Comparison of ENCODE assay signal across 1 cellular context in the genomic region with DNA sequence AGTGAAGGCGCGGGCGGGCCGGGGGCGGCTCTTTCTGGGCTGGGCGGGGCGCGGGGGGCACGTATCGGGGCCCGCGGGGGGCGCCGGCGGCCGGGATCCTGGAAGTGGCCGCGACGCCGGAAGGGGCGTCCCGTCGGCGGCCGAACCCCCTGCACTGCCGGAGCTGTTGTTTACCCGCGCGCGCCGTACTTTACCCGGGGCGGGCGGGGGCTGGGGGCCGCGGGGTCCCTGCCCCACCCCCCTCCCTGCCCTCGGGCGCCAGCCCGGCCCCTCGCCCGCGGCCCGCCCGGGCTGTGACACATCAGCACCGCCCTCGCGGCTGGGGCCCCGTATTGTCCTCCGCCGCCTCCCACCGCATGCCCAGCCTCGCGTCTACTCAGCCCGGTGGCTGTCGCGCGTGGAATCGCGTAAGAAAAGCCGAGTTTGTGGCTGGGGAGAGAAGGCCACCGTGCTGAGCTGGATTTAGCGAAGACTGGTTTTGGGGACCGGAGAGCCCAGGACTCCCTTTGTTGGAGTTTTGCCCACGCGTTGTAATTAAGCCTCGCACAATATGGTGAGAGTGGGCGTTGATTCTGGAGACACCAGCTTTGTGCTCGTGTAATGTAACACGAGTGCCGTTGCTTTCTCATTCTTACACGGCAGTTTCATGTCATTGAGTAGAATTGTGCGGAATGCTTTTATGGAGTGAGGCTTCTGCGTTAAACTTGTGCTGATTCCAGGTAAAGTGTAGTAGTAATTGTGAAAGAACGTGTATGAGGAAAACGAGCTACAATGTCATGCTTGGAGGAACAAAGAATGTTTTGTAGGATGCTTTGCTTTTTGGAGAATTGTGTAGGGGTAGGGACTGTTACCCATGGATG.
TF ChIP-seq lines count a peak whose summit lies in the region.

No MANE protein-coding gene starts in this region.

TF ChIP-seq in HepG2, 621 proteins besides CTCF, POLR2A, EP300 and RAD21 (continued from another document and continues in another):
- TF ChIP-seq, protein P1, sequence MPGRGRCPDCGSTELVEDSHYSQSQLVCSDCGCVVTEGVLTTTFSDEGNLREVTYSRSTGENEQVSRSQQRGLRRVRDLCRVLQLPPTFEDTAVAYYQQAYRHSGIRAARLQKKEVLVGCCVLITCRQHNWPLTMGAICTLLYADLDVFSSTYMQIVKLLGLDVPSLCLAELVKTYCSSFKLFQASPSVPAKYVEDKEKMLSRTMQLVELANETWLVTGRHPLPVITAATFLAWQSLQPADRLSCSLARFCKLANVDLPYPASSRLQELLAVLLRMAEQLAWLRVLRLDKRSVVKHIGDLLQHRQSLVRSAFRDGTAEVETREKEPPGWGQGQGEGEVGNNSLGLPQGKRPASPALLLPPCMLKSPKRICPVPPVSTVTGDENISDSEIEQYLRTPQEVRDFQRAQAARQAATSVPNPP (CRISPR knock-in tag; IDR thresholded peaks at IDR 0.05) = no peak
- TF ChIP-seq JARID2 (CRISPR knock-in tag; IDR thresholded peaks at IDR 0.05; ENCODE audit: insufficient replicate concordance) (no peak), HOXA9 (CRISPR knock-in tag; IDR thresholded peaks at IDR 0.05; ENCODE audit: borderline replicate concordance) (peak; percentile 80; the same call in 1 of the 2 replicates), ZNF678 (CRISPR knock-in tag; IDR thresholded peaks at IDR 0.05) (no peak), POLR2G (IDR thresholded peaks at IDR 0.05; ENCODE audit: low read depth, low read length) (peak; percentile 64; the same call in 1 of the 2 replicates), NBN (conservative IDR thresholded peaks at IDR 0.05) (no peak), IRF2 (CRISPR knock-in tag; IDR thresholded peaks at IDR 0.05) (peak; percentile 41; the same call in 1 of the 2 replicates), TEAD3 (CRISPR knock-in tag; optimal IDR thresholded peaks at IDR 0.05; ENCODE audit: borderline replicate concordance) (peak; percentile 33), ZNF326 (CRISPR knock-in tag; IDR thresholded peaks at IDR 0.05; ENCODE audit: borderline replicate concordance) (no peak), POGZ (CRISPR knock-in tag; IDR thresholded peaks at IDR 0.05) (peak; percentile 13), THYN1 (CRISPR knock-in tag; IDR thresholded peaks at IDR 0.05; ENCODE audit: borderline replicate concordance, low read depth) (no peak), ZNF558 (CRISPR knock-in tag; IDR thresholded peaks at IDR 0.05; ENCODE audit: borderline replicate concordance) (no peak), DPF2 (CRISPR knock-in tag; IDR thresholded peaks at IDR 0.05; ENCODE audit: borderline replicate concordance, low read depth) (0 out of 2 replicates have a peak, but pooled peaks have one; percentile 27), ZSCAN12 (CRISPR knock-in tag; IDR thresholded peaks at IDR 0.05) (no peak), LCORL (IDR thresholded peaks at IDR 0.05) (no peak), LCORL (CRISPR knock-in tag; IDR thresholded peaks at IDR 0.05) (0 out of 2 replicates have a peak, but pooled peaks have one; percentile 22), ZNF564 (CRISPR knock-in tag; IDR thresholded peaks at IDR 0.05) (no peak), ZNF550 (CRISPR knock-in tag; IDR thresholded peaks at IDR 0.05; ENCODE audit: borderline replicate concordance) (no peak), ZNF589 (CRISPR knock-in tag; conservative IDR thresholded peaks at IDR 0.05) (peak; percentile 65), NONO (IDR thresholded peaks at IDR 0.05) (no peak), NONO (CRISPR knock-in tag; conservative IDR thresholded peaks at IDR 0.05) (peak; percentile 70; the same call in 1 of the 2 replicates), SOX13 (IDR thresholded peaks at IDR 0.05) (peak; percentile 52; the same call in 1 of the 2 replicates), SOX13 (CRISPR knock-in tag; conservative IDR thresholded peaks at IDR 0.05 in 1 of 2, IDR thresholded peaks at IDR 0.05 in 1 of 2) (peak in 1 of 2 experiments; percentile 87; a peak in 2 of 4 replicates), ESRRA (CRISPR knock-in tag; IDR thresholded peaks at IDR 0.05; ENCODE audit: low read depth) (peak; percentile 5; the same call in 1 of the 2 replicates), ZNF343 (CRISPR knock-in tag; IDR thresholded peaks at IDR 0.05) (no peak), ZSCAN9 (CRISPR knock-in tag; IDR thresholded peaks at IDR 0.05; ENCODE audit: borderline replicate concordance) (0 out of 2 replicates have a peak, but pooled peaks have one; percentile 39)
- TF ChIP-seq, protein P2, sequence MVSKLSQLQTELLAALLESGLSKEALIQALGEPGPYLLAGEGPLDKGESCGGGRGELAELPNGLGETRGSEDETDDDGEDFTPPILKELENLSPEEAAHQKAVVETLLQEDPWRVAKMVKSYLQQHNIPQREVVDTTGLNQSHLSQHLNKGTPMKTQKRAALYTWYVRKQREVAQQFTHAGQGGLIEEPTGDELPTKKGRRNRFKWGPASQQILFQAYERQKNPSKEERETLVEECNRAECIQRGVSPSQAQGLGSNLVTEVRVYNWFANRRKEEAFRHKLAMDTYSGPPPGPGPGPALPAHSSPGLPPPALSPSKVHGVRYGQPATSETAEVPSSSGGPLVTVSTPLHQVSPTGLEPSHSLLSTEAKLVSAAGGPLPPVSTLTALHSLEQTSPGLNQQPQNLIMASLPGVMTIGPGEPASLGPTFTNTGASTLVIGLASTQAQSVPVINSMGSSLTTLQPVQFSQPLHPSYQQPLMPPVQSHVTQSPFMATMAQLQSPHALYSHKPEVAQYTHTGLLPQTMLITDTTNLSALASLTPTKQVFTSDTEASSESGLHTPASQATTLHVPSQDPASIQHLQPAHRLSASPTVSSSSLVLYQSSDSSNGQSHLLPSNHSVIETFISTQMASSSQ (IDR thresholded peaks at IDR 0.05; ENCODE audit: low read depth) = no peak
- TF ChIP-seq, protein P2 (CRISPR knock-in tag; IDR thresholded peaks at IDR 0.05; ENCODE audit: borderline replicate concordance) = no peak
- TF ChIP-seq, protein P3, sequence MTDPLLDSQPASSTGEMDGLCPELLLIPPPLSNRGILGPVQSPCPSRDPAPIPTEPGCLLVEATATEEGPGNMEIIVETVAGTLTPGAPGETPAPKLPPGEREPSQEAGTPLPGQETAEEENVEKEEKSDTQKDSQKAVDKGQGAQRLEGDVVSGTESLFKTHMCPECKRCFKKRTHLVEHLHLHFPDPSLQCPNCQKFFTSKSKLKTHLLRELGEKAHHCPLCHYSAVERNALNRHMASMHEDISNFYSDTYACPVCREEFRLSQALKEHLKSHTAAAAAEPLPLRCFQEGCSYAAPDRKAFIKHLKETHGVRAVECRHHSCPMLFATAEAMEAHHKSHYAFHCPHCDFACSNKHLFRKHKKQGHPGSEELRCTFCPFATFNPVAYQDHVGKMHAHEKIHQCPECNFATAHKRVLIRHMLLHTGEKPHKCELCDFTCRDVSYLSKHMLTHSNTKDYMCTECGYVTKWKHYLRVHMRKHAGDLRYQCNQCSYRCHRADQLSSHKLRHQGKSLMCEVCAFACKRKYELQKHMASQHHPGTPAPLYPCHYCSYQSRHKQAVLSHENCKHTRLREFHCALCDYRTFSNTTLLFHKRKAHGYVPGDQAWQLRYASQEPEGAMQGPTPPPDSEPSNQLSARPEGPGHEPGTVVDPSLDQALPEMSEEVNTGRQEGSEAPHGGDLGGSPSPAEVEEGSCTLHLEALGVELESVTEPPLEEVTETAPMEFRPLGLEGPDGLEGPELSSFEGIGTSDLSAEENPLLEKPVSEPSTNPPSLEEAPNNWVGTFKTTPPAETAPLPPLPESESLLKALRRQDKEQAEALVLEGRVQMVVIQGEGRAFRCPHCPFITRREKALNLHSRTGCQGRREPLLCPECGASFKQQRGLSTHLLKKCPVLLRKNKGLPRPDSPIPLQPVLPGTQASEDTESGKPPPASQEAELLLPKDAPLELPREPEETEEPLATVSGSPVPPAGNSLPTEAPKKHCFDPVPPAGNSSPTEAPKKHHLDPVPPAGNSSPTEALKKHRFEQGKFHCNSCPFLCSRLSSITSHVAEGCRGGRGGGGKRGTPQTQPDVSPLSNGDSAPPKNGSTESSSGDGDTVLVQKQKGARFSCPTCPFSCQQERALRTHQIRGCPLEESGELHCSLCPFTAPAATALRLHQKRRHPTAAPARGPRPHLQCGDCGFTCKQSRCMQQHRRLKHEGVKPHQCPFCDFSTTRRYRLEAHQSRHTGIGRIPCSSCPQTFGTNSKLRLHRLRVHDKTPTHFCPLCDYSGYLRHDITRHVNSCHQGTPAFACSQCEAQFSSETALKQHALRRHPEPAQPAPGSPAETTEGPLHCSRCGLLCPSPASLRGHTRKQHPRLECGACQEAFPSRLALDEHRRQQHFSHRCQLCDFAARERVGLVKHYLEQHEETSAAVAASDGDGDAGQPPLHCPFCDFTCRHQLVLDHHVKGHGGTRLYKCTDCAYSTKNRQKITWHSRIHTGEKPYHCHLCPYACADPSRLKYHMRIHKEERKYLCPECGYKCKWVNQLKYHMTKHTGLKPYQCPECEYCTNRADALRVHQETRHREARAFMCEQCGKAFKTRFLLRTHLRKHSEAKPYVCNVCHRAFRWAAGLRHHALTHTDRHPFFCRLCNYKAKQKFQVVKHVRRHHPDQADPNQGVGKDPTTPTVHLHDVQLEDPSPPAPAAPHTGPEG (CRISPR knock-in tag; IDR thresholded peaks at IDR 0.05) = peak; percentile 27; the same call in 1 of the 2 replicates
- TF ChIP-seq, protein P4, sequence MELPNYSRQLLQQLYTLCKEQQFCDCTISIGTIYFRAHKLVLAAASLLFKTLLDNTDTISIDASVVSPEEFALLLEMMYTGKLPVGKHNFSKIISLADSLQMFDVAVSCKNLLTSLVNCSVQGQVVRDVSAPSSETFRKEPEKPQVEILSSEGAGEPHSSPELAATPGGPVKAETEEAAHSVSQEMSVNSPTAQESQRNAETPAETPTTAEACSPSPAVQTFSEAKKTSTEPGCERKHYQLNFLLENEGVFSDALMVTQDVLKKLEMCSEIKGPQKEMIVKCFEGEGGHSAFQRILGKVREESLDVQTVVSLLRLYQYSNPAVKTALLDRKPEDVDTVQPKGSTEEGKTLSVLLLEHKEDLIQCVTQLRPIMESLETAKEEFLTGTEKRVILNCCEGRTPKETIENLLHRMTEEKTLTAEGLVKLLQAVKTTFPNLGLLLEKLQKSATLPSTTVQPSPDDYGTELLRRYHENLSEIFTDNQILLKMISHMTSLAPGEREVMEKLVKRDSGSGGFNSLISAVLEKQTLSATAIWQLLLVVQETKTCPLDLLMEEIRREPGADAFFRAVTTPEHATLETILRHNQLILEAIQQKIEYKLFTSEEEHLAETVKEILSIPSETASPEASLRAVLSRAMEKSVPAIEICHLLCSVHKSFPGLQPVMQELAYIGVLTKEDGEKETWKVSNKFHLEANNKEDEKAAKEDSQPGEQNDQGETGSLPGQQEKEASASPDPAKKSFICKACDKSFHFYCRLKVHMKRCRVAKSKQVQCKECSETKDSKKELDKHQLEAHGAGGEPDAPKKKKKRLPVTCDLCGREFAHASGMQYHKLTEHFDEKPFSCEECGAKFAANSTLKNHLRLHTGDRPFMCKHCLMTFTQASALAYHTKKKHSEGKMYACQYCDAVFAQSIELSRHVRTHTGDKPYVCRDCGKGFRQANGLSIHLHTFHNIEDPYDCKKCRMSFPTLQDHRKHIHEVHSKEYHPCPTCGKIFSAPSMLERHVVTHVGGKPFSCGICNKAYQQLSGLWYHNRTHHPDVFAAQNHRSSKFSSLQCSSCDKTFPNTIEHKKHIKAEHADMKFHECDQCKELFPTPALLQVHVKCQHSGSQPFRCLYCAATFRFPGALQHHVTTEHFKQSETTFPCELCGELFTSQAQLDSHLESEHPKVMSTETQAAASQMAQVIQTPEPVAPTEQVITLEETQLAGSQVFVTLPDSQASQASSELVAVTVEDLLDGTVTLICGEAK (IDR thresholded peaks at IDR 0.05) = no peak
- TF ChIP-seq, protein P4 (CRISPR knock-in tag; IDR thresholded peaks at IDR 0.05) = no peak
- TF ChIP-seq, protein P5, sequence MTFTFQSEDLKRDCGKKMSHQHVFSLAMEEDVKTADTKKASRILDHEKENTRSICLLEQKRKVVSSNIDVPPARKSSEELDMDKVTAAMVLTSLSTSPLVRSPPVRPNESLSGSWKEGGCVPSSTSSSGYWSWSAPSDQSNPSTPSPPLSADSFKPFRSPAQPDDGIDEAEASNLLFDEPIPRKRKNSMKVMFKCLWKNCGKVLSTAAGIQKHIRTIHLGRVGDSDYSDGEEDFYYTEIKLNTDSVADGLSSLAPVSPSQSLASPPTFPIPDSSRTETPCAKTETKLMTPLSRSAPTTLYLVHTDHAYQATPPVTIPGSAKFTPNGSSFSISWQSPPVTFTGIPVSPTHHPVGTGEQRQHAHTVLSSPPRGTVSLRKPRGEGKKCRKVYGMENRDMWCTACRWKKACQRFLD (CRISPR knock-in tag; IDR thresholded peaks at IDR 0.05; ENCODE audit: borderline replicate concordance) = no peak
